ENCODE assay signal across 8 cellular contexts in the genomic region with DNA sequence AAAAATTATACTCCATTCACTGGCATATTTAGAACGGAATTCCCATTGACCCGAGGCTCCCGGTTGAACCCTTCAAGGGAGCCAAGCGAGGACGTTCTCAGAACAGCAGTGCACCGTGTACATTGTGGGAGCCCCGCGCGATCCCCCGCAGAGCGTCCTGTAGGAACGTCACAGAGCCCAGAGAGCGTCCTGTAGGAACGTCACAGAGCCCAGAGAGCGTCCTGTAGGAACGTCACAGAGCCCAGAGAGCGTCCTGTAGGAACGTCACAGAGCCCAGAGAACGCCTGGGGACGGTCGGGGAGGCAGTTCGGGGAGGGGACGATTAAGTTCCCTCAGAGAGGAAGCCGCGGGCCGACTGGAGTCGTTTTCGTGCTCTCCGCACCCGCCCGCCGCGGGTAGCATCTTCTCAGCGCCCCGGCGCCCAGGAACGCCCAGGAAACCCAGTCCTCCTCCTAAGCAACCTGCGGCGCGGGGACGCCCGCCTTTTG. TPM values are rescaled to one million over a fixed set of nuclear protein-coding genes. Genes with fewer than 3 reads are reported as not detected.
DNase-seq lines count a peak whose midpoint lies in the region; ATAC-seq and TF ChIP-seq lines count a peak whose summit lies in the region.

No MANE protein-coding gene starts in this region.

- peaks cover 24 to 44% (median 37%) of the 10 kb centered on the region in 4 donors for H3K4me1 Mint-ChIP-seq in CD4-positive, CD25-positive, alpha-beta regulatory T cell
- peaks cover 38% of the 10 kb centered on the region for H3K4me1 Mint-ChIP-seq in activated naive CD8-positive, alpha-beta T cell (ENCODE audit: low read depth)

- peak overlapping the region; percentile 91 for H3K27ac ChIP-seq in CD4-positive, CD25-positive, alpha-beta regulatory T cell (ENCODE audit: insufficient read depth, low read length, poor library complexity, severe bottlenecking)
- peak overlapping the region; percentile 60 for H3K27ac ChIP-seq in PC-3 (ENCODE audit: low read length)

- no peaks in the 10 kb centered on the region for H3K36me3 ChIP-seq in CD4-positive, CD25-positive, alpha-beta regulatory T cell (ENCODE audit: control insufficient read depth, insufficient read depth, low read length)
- no peaks in the 10 kb centered on the region for H3K36me3 ChIP-seq in PC-3 (ENCODE audit: low read depth, low read length)

- H3K4me3 ChIP-seq in CD4-positive, CD25-positive, alpha-beta regulatory T cell (ENCODE audit: low read depth, low read length) = peak overlapping the region; percentile 84
- H3K4me3 ChIP-seq in PC-3 (ENCODE audit: low read length) = peak overlapping the region; percentile 80

- H3K36me3 Mint-ChIP-seq in CD4-positive, CD25-positive, alpha-beta regulatory T cell = no peaks in the 10 kb centered on the region
- peaks cover 10% of the 10 kb centered on the region for H3K36me3 Mint-ChIP-seq in activated naive CD8-positive, alpha-beta T cell

- peak overlapping the region; percentile 66 for H3K9ac ChIP-seq in PC-3 (ENCODE audit: low read length)

- POLR2A ChIA-PET in PC-3 (lab: Charles Lee; ENCODE audit: unreplicated experiment) = interaction anchor here (0.7 kb wide), 1 partner anchor 24 kb away, joined by 18 read pairs; no protein-coding TSS in a partner anchor

- H3K79me2 ChIP-seq in PC-3 (ENCODE audit: low read length) = peaks cover 38% of the 10 kb centered on the region

- H3K27me3 ChIP-seq in CD4-positive, CD25-positive, alpha-beta regulatory T cell (ENCODE audit: control insufficient read depth, insufficient read depth, low read length) = no peaks in the 10 kb centered on the region
- no peaks in the 10 kb centered on the region for H3K27me3 ChIP-seq in PC-3 (ENCODE audit: low read length)

- TSS peak; percentile 51 for BruUV-seq in PC-3 (replicated peaks; lab: Mats Ljungman, UMichigan)

- peak overlapping the region; percentile 97 for H3K4me2 ChIP-seq in PC-3 (ENCODE audit: low read length)

- peak; percentile 64 to 65 for ATAC-seq in CD4-positive, CD25-positive, alpha-beta regulatory T cell (ENCODE audit: low read depth in 2 of 2)
- peak; percentile 60 for ATAC-seq in GM19023 (IDR thresholded peaks at IDR 0.05; ENCODE audit: unreplicated experiment)
- ATAC-seq in HG03159 (IDR thresholded peaks at IDR 0.05; ENCODE audit: unreplicated experiment) = peak; percentile 47
- peak; percentile 68 for ATAC-seq in PC-3

- H3K9me3 ChIP-seq in CD4-positive, CD25-positive, alpha-beta regulatory T cell (ENCODE audit: control insufficient read depth in 2 of 2, low read length in 2 of 2) = no peaks in the 10 kb centered on the region
- no peaks in the 10 kb centered on the region for H3K9me3 ChIP-seq in PC-3 (ENCODE audit: low read length)

- H3K9me3 Mint-ChIP-seq in CD4-positive, CD25-positive, alpha-beta regulatory T cell = no peaks in the 10 kb centered on the region
- no peaks in the 10 kb centered on the region for H3K9me3 Mint-ChIP-seq in activated naive CD8-positive, alpha-beta T cell (ENCODE audit: low read depth)

- peak in 2 of 3 donors; percentile 70 to 82 for DNase-seq in CD4-positive, CD25-positive, alpha-beta regulatory T cell
- no peak for DNase-seq in PC-3
- peak; percentile 84 for DNase-seq in cardiac septum (ENCODE audit: low spot score)
- peak; percentile 37 to 95 (median 56) for DNase-seq in posterior cingulate gyrus
- DNase-seq in GM20000 (ENCODE audit: low spot score) = no peak

- H4K20me1 ChIP-seq in PC-3 (ENCODE audit: low read length) = peaks cover 14% of the 10 kb centered on the region; the same call in 1 of the 2 replicates

- H3F3A ChIP-seq in PC-3 (ENCODE audit: low read length, unreplicated experiment) = no peaks in the 10 kb centered on the region

- peaks cover 11% of the 10 kb centered on the region for H3K27me3 Mint-ChIP-seq in CD4-positive, CD25-positive, alpha-beta regulatory T cell
- H3K27me3 Mint-ChIP-seq in activated naive CD8-positive, alpha-beta T cell = no peaks in the 10 kb centered on the region

- intact Hi-C loops in PC-3 (cut with micrococcal nuclease) = loop anchor here (1.0 to 5.0 kb wide), 4 partner anchors 35 to 138 kb away; partner anchors contain the start of gene RNF7
- intact Hi-C loops in cardiac septum (cut with DNase I) = loop anchor here (1.0 to 10.0 kb wide), 3 partner anchors 138 to 391 kb away; partner anchors contain the start of genes RASA2 and RNF7
- intact Hi-C loops in posterior cingulate gyrus (cut with DNase I) = loop anchor here (1.0 to 10.0 kb wide), 4 partner anchors 138 to 641 kb away; partner anchors contain the start of genes PXYLP1, RNF7 and TFDP2

- TF ChIP-seq CTCF in PC-3 (conservative IDR thresholded peaks at IDR 0.05; ENCODE audit: low read depth, low read length) (no peak), GM20000 (IDR thresholded peaks at IDR 0.05; ENCODE audit: extremely low read depth, missing control alignments) (no peak)

- H3K9me2 ChIP-seq in PC-3 (replicated peaks; ENCODE audit: low read length) = no peaks in the 10 kb centered on the region

- H3K27ac Mint-ChIP-seq in CD4-positive, CD25-positive, alpha-beta regulatory T cell = peak overlapping the region; percentile 87 to 96 (median 95)
- peak overlapping the region; percentile 86 for H3K27ac Mint-ChIP-seq in activated naive CD8-positive, alpha-beta T cell

- peaks cover 26% of the 10 kb centered on the region for H3K4me1 ChIP-seq in CD4-positive, CD25-positive, alpha-beta regulatory T cell (ENCODE audit: control insufficient read depth, insufficient read depth, low read length, poor library complexity, severe bottlenecking)
- H3K4me1 ChIP-seq in PC-3 (ENCODE audit: insufficient read depth, low read length) = 0 out of 2 replicates have a peak, but pooled peaks cover 7% of the 10 kb centered on the region

- peak overlapping the region; percentile 99 for H2AFZ ChIP-seq in PC-3 (ENCODE audit: low read length)

- CTCF ChIA-PET in PC-3 (lab: Charles Lee) = no interaction called here

- H3K4me3 Mint-ChIP-seq in CD4-positive, CD25-positive, alpha-beta regulatory T cell = peak overlapping the region; percentile 87 to 96 (median 94)
- H3K4me3 Mint-ChIP-seq in activated naive CD8-positive, alpha-beta T cell = peak overlapping the region; percentile 91

RNA-seq across cellular contexts. Expression of gene ATP1B3, which starts 0.5 kb away (rescaled TPM):
- total RNA-seq in CD4-positive, CD25-positive, alpha-beta regulatory T cell = 53.6 TPM
- 100 to 1,000 TPM; 115 to 158 (median 138) TPM for polyA plus RNA-seq in CD4-positive, CD25-positive, alpha-beta regulatory T cell
- 20.2 and 20.6 TPM in 2 replicates for total RNA-seq in PC-3 (2014; rRNA removed)
- total RNA-seq in cardiac septum = 60.3 TPM

Comparison
In these comparisons a context has a peak if more than half of its experiments do, and no peak if none do; other contexts are left out.
1. DNase-seq: peak in CD4-positive, CD25-positive, alpha-beta regulatory T cell (2 of 3), cardiac septum (single experiment) and posterior cingulate gyrus (10 of 10); none in PC-3 (single experiment) and GM20000 (single experiment).
2. Peak in every context shown above with its lines, with median percentiles within 50 percentile points of each other: ATAC-seq.